Comparison of ENCODE assay signal across 22 cellular contexts in genomic region chr16:27633721-27634120, GRCh38.
DNase-seq lines count a peak whose midpoint lies in the region; ATAC-seq, FAIRE-seq and TF ChIP-seq lines count a peak whose summit lies in the region.
"Had no signal": no experiment of that assay in that cellular context is flagged by ENCODE, and none has a peak within 500 bp of the region (broad histone marks: within the 10 kb centered on the region; RNA-seq: fewer than 3 reads in every experiment).

No MANE protein-coding gene starts in this region.

- no peak for ATAC-seq in HepG2
- ATAC-seq in right lobe of liver = no peak
- ATAC-seq in GM18873 (IDR thresholded peaks at IDR 0.05; ENCODE audit: low FRiP score, unreplicated experiment) = no peak
- ATAC-seq: HCT116 had no signal

- peak; percentile 43 for FAIRE-seq in HepG2 (lab: Jason Lieb, UNC)
- FAIRE-seq: D721Med, GM12892, GM18507 had no signal

- intact Hi-C loops in HepG2 (cut with micrococcal nuclease; ENCODE audit: unreplicated experiment) = no loop called here
- intact Hi-C loops in right lobe of liver (cut with DNase I) = no loop called here
- intact Hi-C loops in vagina (cut with DNase I) = no loop called here

- no peaks in the 10 kb centered on the region for H4K20me1 ChIP-seq in HepG2 (ENCODE audit: insufficient read depth, low read length)

- CTCF ChIA-PET in HepG2 (lab: Yijun Ruan, JAX; ENCODE audit: low intra/inter-chr PET ratio, low total read pairs) = no interaction called here

- no peak for TF ChIP-seq CTCF in HepG2 (CRISPR knock-in tag; IDR thresholded peaks at IDR 0.05)
- no peak for TF ChIP-seq CTCF in right lobe of liver (IDR thresholded peaks at IDR 0.05)
- TF ChIP-seq CTCF in endodermal cell (conservative IDR thresholded peaks at IDR 0.05) = no peak
- no peak for TF ChIP-seq CTCF in vagina (IDR thresholded peaks at IDR 0.05)

- no peaks in the 10 kb centered on the region for H3K79me2 ChIP-seq in HepG2 (ENCODE audit: insufficient read depth, low read length)

- H3K36me3 ChIP-seq in HepG2 (replicated peaks in 1 of 2; ENCODE audit: control insufficient read depth in 1 of 2, insufficient read depth in 2 of 2, low read length in 2 of 2) (peaks cover 3 to 18% of the 10 kb centered on the region in 2 experiments), right lobe of liver (no peaks in the 10 kb centered on the region), endodermal cell (ENCODE audit: control insufficient read depth, insufficient read depth, low read length) (peaks cover 29% of the 10 kb centered on the region), vagina (no peaks in the 10 kb centered on the region)

- no peak for TF ChIP-seq EP300 in HepG2 (IDR thresholded peaks at IDR 0.05; ENCODE audit: low read depth in 2 of 2, low read length in 2 of 2)
- TF ChIP-seq EP300 in HepG2 (CRISPR knock-in tag; IDR thresholded peaks at IDR 0.05; ENCODE audit: borderline replicate concordance) = no peak

- TF ChIP-seq POLR2A in HepG2 (IDR thresholded peaks at IDR 0.05; ENCODE audit: insufficient read depth in 1 of 2, low read depth in 2 of 2, low read length in 2 of 2) = no peak
- TF ChIP-seq POLR2A in right lobe of liver (IDR thresholded peaks at IDR 0.05) = no peak
- no peak for TF ChIP-seq POLR2A in vagina (IDR thresholded peaks at IDR 0.05)

- no peak overlapping the region for H3K27ac Mint-ChIP-seq in endodermal cell
- H3K27ac Mint-ChIP-seq: CD4-positive, CD25-positive, alpha-beta regulatory T cell; CD8-positive, alpha-beta memory T cell; HFFc6 had no signal

- DNase-seq in HepG2 (ENCODE audit: low spot score) (no peak), right lobe of liver (no peak), endodermal cell (peak; percentile 62), renal cortical epithelial cell (ENCODE audit: low read depth) (peak; percentile 25), vagina (ENCODE audit: extremely low spot score in 2 of 2) (no peak)
- DNase-seq in activated naive CD4-positive, alpha-beta T cell treated with Interleukin-2 at 50 U/mL for 16 hours = no peak
- DNase-seq: 8988T; C1 segment of cervical spinal cord; CD4-positive, CD25-positive, alpha-beta regulatory T cell; CD8-positive, alpha-beta memory T cell; COR-L47; GDM1; GOT3; H7; HFFc6; IMR-90 had no signal

- no peak overlapping the region for H3K4me2 ChIP-seq in HepG2 (ENCODE audit: low read depth, low read length)

- H3K4me1 ChIP-seq in HepG2 (ENCODE audit: insufficient read depth, low read length) (no peaks in the 10 kb centered on the region), right lobe of liver (no peaks in the 10 kb centered on the region), endodermal cell (ENCODE audit: control insufficient read depth, insufficient read depth, low read length) (no peaks in the 10 kb centered on the region), vagina (no peaks in the 10 kb centered on the region)

- no peaks in the 10 kb centered on the region for H3K9me3 Mint-ChIP-seq in endodermal cell
- H3K9me3 Mint-ChIP-seq: CD8-positive, alpha-beta memory T cell; HFFc6 had no signal

- no TSS peak for BruUV-seq in HepG2 (replicated peaks; lab: Mats Ljungman, UMichigan)

- peaks cover 21% of the 10 kb centered on the region for H3K36me3 Mint-ChIP-seq in endodermal cell (ENCODE audit: low read depth)

- H3K9ac ChIP-seq in HepG2 (ENCODE audit: insufficient read depth, low read depth, low read length) (no peak overlapping the region), endodermal cell (ENCODE audit: extremely low read depth, low read length, poor library complexity, severe bottlenecking) (no peak overlapping the region)

- H2AFZ ChIP-seq in HepG2 (ENCODE audit: low read length) = no peak overlapping the region

- peaks cover 2% of the 10 kb centered on the region for H3K4me1 Mint-ChIP-seq in endodermal cell
- H3K4me1 Mint-ChIP-seq: CD4-positive, CD25-positive, alpha-beta regulatory T cell; CD8-positive, alpha-beta memory T cell had no signal

- H3K27me3 Mint-ChIP-seq in endodermal cell (ENCODE audit: insufficient read depth) = no peaks in the 10 kb centered on the region
- H3K27me3 Mint-ChIP-seq: CD4-positive, CD25-positive, alpha-beta regulatory T cell; CD8-positive, alpha-beta memory T cell had no signal

- no peak for TF ChIP-seq RAD21 in HepG2 (CRISPR knock-in tag; IDR thresholded peaks at IDR 0.05)

- H3K27me3 ChIP-seq in HepG2 (ENCODE audit: control insufficient read depth in 1 of 2, insufficient read depth in 2 of 2, low read length in 2 of 2) = no peaks in the 10 kb centered on the region
- no peaks in the 10 kb centered on the region for H3K27me3 ChIP-seq in right lobe of liver
- H3K27me3 ChIP-seq in endodermal cell (ENCODE audit: control insufficient read depth, insufficient read depth, low read length, poor library complexity, severe bottlenecking) = no peaks in the 10 kb centered on the region
- H3K27me3 ChIP-seq in vagina = no peaks in the 10 kb centered on the region

- POLR2A ChIA-PET in HepG2 (lab: Yijun Ruan, JAX) = no interaction called here

- H3K4me3 Mint-ChIP-seq in endodermal cell = no peak overlapping the region
- H3K4me3 Mint-ChIP-seq: CD4-positive, CD25-positive, alpha-beta regulatory T cell; CD8-positive, alpha-beta memory T cell; HFFc6 had no signal

- no peaks in the 10 kb centered on the region for H3K9me3 ChIP-seq in HepG2 (ENCODE audit: low read length)
- no peaks in the 10 kb centered on the region for H3K9me3 ChIP-seq in right lobe of liver
- H3K9me3 ChIP-seq in endodermal cell (ENCODE audit: control insufficient read depth, low read length) = no peaks in the 10 kb centered on the region
- no peaks in the 10 kb centered on the region for H3K9me3 ChIP-seq in vagina

- H3K27ac ChIP-seq in HepG2 (ENCODE audit: extremely low read length, insufficient read depth, low read length) (no peak overlapping the region), right lobe of liver (no peak overlapping the region), endodermal cell (ENCODE audit: low read depth, low read length) (no peak overlapping the region), vagina (no peak overlapping the region)
- H3K27ac ChIP-seq: HL-60 had no signal

- in situ Hi-C loops in HepG2 (cut with HindIII; ENCODE audit: extremely low pct_ligation_motif_present, low pct_unique_long_range_greater_than_20kb) = no loop called here

- H3K4me3 ChIP-seq in HepG2 (replicated peaks in 1 of 3; ENCODE audit: insufficient read depth in 1 of 3, low read depth in 2 of 3, low read length in 3 of 3) (no peak overlapping the region), right lobe of liver (no peak overlapping the region), endodermal cell (ENCODE audit: low read length) (no peak overlapping the region), vagina (no peak overlapping the region)

TF ChIP-seq in HepG2, 621 proteins besides CTCF, POLR2A, EP300 and RAD21 (continues in another document):
- TF ChIP-seq GLI4 (CRISPR knock-in tag; IDR thresholded peaks at IDR 0.05; ENCODE audit: borderline replicate concordance) = no peak
- TF ChIP-seq WIZ (CRISPR knock-in tag; IDR thresholded peaks at IDR 0.05) = no peak
- no peak for TF ChIP-seq SAFB2 (CRISPR knock-in tag; IDR thresholded peaks at IDR 0.05; ENCODE audit: borderline replicate concordance, low read depth)
- TF ChIP-seq ATF7-NPFF (CRISPR knock-in tag; IDR thresholded peaks at IDR 0.05; ENCODE audit: low read depth) = no peak
- TF ChIP-seq, protein P1, sequence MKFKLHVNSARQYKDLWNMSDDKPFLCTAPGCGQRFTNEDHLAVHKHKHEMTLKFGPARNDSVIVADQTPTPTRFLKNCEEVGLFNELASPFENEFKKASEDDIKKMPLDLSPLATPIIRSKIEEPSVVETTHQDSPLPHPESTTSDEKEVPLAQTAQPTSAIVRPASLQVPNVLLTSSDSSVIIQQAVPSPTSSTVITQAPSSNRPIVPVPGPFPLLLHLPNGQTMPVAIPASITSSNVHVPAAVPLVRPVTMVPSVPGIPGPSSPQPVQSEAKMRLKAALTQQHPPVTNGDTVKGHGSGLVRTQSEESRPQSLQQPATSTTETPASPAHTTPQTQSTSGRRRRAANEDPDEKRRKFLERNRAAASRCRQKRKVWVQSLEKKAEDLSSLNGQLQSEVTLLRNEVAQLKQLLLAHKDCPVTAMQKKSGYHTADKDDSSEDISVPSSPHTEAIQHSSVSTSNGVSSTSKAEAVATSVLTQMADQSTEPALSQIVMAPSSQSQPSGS (CRISPR knock-in tag; IDR thresholded peaks at IDR 0.05) = no peak
- no peak for TF ChIP-seq ZNF7 (CRISPR knock-in tag; IDR thresholded peaks at IDR 0.05)
- no peak for TF ChIP-seq ZNF570 (CRISPR knock-in tag; IDR thresholded peaks at IDR 0.05; ENCODE audit: borderline replicate concordance)
- TF ChIP-seq ZNF770 (CRISPR knock-in tag; IDR thresholded peaks at IDR 0.05) = no peak
- no peak for TF ChIP-seq SCMH1 (CRISPR knock-in tag; IDR thresholded peaks at IDR 0.05; ENCODE audit: borderline replicate concordance)
- no peak for TF ChIP-seq JDP2 (CRISPR knock-in tag; IDR thresholded peaks at IDR 0.05; ENCODE audit: borderline replicate concordance)
- no peak for TF ChIP-seq EZH2 (conservative IDR thresholded peaks at IDR 0.05; ENCODE audit: low read depth, low read length)
- TF ChIP-seq NR2F1 (CRISPR knock-in tag; IDR thresholded peaks at IDR 0.05) = no peak

Comparison
In these comparisons a context has a peak if more than half of its experiments do, and no peak if none do; other contexts are left out.
1. DNase-seq: peak in endodermal cell (single experiment) and renal cortical epithelial cell (single experiment); none in HepG2 (single experiment), right lobe of liver (0 of 3), activated naive CD4-positive, alpha-beta T cell treated with Interleukin-2 at 50 U/mL for 16 hours (single experiment) and vagina (0 of 2).